2 cellular contexts compared by ENCODE assay signal in the genomic region with DNA sequence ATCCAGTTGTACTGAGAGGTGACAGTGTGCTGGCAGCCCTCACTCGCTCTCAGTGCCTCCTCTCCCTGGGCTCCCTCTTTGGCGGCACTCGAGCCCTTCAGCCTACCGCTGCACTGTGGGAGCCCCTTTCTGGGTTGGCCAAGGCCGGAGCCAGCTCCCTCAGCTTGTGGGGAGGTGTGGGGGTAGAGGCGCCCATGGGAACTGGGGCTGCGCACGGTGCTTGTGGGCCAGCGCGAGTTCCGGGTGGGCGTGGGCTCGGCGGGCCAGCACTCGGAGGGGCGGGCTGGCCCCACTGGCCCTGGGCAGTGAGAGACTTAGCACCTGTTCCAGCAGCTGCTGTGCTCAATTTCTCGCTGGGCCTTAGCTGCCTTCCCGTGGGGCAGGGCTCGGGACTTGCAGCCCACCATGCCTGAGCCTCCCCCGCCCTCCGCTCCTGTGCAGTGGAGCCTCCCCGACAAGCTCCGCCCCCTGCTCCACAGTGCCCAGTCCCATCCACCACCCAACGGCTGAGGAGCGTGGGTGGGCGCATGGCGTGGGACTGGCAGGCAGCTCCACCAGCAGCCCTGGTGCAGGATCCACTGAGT.
TF ChIP-seq lines count a peak whose summit lies in the region.

No MANE protein-coding gene starts in this region.

TF ChIP-seq in GM23338, 12 proteins besides CTCF, POLR2A, EP300 and RAD21:
- no peak for TF ChIP-seq ZNF331 (CRISPR knock-in tag; IDR thresholded peaks at IDR 0.05; ENCODE audit: low read depth)
- no peak for TF ChIP-seq STAT1 (IDR thresholded peaks at IDR 0.05; ENCODE audit: unreplicated experiment)
- TF ChIP-seq CREB1 (CRISPR knock-in tag; IDR thresholded peaks at IDR 0.05; ENCODE audit: low read depth) = no peak
- no peak for TF ChIP-seq ZNF114 (CRISPR knock-in tag; IDR thresholded peaks at IDR 0.05)
- no peak for TF ChIP-seq REST (IDR thresholded peaks at IDR 0.05; ENCODE audit: unreplicated experiment)
- no peak for TF ChIP-seq NANOG (IDR thresholded peaks at IDR 0.05; ENCODE audit: borderline replicate concordance)
- no peak for TF ChIP-seq POLR2AphosphoS5 (IDR thresholded peaks at IDR 0.05; ENCODE audit: low read depth)

TF ChIP-seq in IMR-90, 13 proteins besides CTCF, POLR2A, EP300 and RAD21:
- TF ChIP-seq RFX5 (IDR thresholded peaks at IDR 0.05; ENCODE audit: low read depth, low read length) = no peak
- no peak for TF ChIP-seq NFE2L2 (IDR thresholded peaks at IDR 0.05; ENCODE audit: low read depth, low read length)
- TF ChIP-seq MAFK (IDR thresholded peaks at IDR 0.05; ENCODE audit: low read depth, low read length) = no peak
- TF ChIP-seq MXI1 (IDR thresholded peaks at IDR 0.05; ENCODE audit: borderline replicate concordance, low read depth, low read length) = no peak
- no peak for TF ChIP-seq MAZ (IDR thresholded peaks at IDR 0.05; ENCODE audit: borderline replicate concordance, low read depth, low read length)
- no peak for TF ChIP-seq FOS (IDR thresholded peaks at IDR 0.05; ENCODE audit: low read depth, low read length)
- TF ChIP-seq, protein P1, sequence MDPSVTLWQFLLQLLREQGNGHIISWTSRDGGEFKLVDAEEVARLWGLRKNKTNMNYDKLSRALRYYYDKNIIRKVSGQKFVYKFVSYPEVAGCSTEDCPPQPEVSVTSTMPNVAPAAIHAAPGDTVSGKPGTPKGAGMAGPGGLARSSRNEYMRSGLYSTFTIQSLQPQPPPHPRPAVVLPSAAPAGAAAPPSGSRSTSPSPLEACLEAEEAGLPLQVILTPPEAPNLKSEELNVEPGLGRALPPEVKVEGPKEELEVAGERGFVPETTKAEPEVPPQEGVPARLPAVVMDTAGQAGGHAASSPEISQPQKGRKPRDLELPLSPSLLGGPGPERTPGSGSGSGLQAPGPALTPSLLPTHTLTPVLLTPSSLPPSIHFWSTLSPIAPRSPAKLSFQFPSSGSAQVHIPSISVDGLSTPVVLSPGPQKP (IDR thresholded peaks at IDR 0.05; ENCODE audit: borderline replicate concordance, low read depth, low read length) = no peak
TF ChIP-seq in IMR-90: peak in this region for 0.
